In the genomic region with DNA sequence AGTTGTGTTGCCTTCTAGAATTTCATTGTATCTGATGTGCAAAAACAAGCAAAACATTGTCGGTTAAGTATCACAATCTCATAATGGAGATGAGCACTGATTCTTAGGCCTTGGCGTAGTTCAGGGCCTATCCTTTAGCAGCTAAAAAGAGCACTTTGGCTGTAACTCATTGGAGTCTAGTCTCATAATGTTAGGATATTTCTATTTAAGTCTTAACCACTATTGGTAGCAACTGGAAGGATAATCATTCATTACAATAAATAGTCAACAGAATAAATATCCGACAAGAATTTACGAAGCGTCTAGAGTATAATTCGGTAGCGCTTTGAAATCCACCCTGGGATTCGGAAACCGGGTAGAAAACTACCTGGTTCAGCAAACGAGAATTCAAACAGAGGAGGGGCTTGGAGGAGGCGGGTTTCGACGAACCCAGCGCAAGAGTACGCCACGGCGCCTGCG, we compare ENCODE assay signal across 8 cellular contexts. TPM values are rescaled to one million over a fixed set of nuclear protein-coding genes. Genes with fewer than 3 reads are reported as not detected.
DNase-seq lines count a peak whose midpoint lies in the region; ATAC-seq and TF ChIP-seq lines count a peak whose summit lies in the region.

No MANE protein-coding gene starts in this region.

- H3K27ac ChIP-seq in CD8-positive, alpha-beta T cell (ENCODE audit: low read depth, low read length) = peak overlapping the region; percentile 97
- H3K27ac ChIP-seq in ascending aorta (peak overlapping the region; percentile 98 to 99), iPS DF 6.9 (ENCODE audit: low read length) (no peak overlapping the region)

- H3K27me3 ChIP-seq in CD8-positive, alpha-beta T cell (ENCODE audit: insufficient read depth, low read length) = no peaks in the 10 kb centered on the region
- H3K27me3 ChIP-seq in ascending aorta (no peaks in the 10 kb centered on the region), iPS DF 6.9 (ENCODE audit: control insufficient read depth, insufficient read depth, low read length) (no peaks in the 10 kb centered on the region)

- no peaks in the 10 kb centered on the region for H3K27me3 Mint-ChIP-seq in CD8-positive, alpha-beta T cell (ENCODE audit: low read depth)

- WGBS in iPS DF 6.9 (ENCODE audit: insufficient coverage, insufficient read length) = no CpG with 5 or more reads among the region's 18 CpGs

- H3K4me1 Mint-ChIP-seq in CD8-positive, alpha-beta T cell (ENCODE audit: low read depth) = peaks cover 21% of the 10 kb centered on the region

- POLR2A ChIA-PET in CD8-positive, alpha-beta T cell (lab: Charles Lee) = interaction anchor here (0.9 to 2.1 kb wide), 3 partner anchors 175 to 570 kb away, joined by 3 to 11 read pairs (median 4); a partner anchor contains a TSS

- peak; percentile 71 to 90 (median 86) for DNase-seq in CD8-positive, alpha-beta T cell
- peak; percentile 81 for DNase-seq in SK-MEL-5 (ENCODE audit: low read depth, low spot score)
- peak; percentile 54 to 93 for DNase-seq in ascending aorta (ENCODE audit: low spot score in 2 of 2)
- DNase-seq in iPS DF 6.9 (ENCODE audit: low read depth, low spot score) = no peak
- peak; percentile 59 for DNase-seq in skeletal muscle cell (ENCODE audit: low read depth)
- no peak for DNase-seq in ecto neural progenitor cell (ENCODE audit: low spot score)

- no peaks in the 10 kb centered on the region for H3K36me3 Mint-ChIP-seq in CD8-positive, alpha-beta T cell

- intact Hi-C loops in CD8-positive, alpha-beta T cell (cut with DNase I, micrococcal nuclease) = loop anchor here (1.0 to 10.0 kb wide), 6 partner anchors 41 to 791 kb away; a partner anchor contains a TSS
- intact Hi-C loops in ascending aorta (cut with DNase I) = loop anchor here (1.0 to 10.0 kb wide), 6 partner anchors 51 to 619 kb away; a partner anchor contains a TSS

- H3K36me3 ChIP-seq in CD8-positive, alpha-beta T cell (ENCODE audit: insufficient read depth, low read length) = no peaks in the 10 kb centered on the region
- H3K36me3 ChIP-seq in ascending aorta (no peaks in the 10 kb centered on the region), iPS DF 6.9 (ENCODE audit: control insufficient read depth, insufficient read depth, low read length) (no peaks in the 10 kb centered on the region)

- no peaks in the 10 kb centered on the region for H3K9me3 Mint-ChIP-seq in CD8-positive, alpha-beta T cell

- peak; percentile 76 for ATAC-seq in CD8-positive, alpha-beta T cell
- ATAC-seq in GM18873 (IDR thresholded peaks at IDR 0.05; ENCODE audit: low FRiP score, unreplicated experiment) (peak; percentile 60), HG03103 (IDR thresholded peaks at IDR 0.05; ENCODE audit: low read depth, unreplicated experiment) (peak; percentile 52)

- CTCF ChIA-PET in CD8-positive, alpha-beta T cell (lab: Charles Lee) = interaction anchor here (2.2 kb wide), 1 partner anchor 389 kb away, joined by 7 read pairs; a partner anchor contains a TSS

- no peak overlapping the region for H3K27ac Mint-ChIP-seq in CD8-positive, alpha-beta T cell

- TF ChIP-seq CTCF in CD8-positive, alpha-beta T cell (IDR thresholded peaks at IDR 0.05) = no peak
- TF ChIP-seq CTCF in ascending aorta (IDR thresholded peaks at IDR 0.05) = no peak

- H3K4me1 ChIP-seq in CD8-positive, alpha-beta T cell (ENCODE audit: insufficient read depth, low read length) = peaks cover 22% of the 10 kb centered on the region
- peaks cover 3 to 15% of the 10 kb centered on the region in 2 donors for H3K4me1 ChIP-seq in ascending aorta
- H3K4me1 ChIP-seq in iPS DF 6.9 (ENCODE audit: control insufficient read depth, insufficient read depth, low read length) = peaks cover 2% of the 10 kb centered on the region; the same call in 1 of the 2 replicates

- H3K4me3 ChIP-seq in CD8-positive, alpha-beta T cell (ENCODE audit: low read depth, low read length) = peak overlapping the region; percentile 100
- H3K4me3 ChIP-seq in ascending aorta (peak overlapping the region; percentile 86 to 94), iPS DF 6.9 (ENCODE audit: low read length) (peak overlapping the region; percentile 94; the same call in 1 of the 2 replicates), skeletal muscle cell (ENCODE audit: low read depth, low read length) (peak overlapping the region; percentile 79)

- in situ Hi-C loops in SK-MEL-5 (cut with HindIII; ENCODE audit: low pct_unique_long_range_greater_than_20kb, low sequenced_read_pairs) = no loop called here

- H3K4me3 Mint-ChIP-seq in CD8-positive, alpha-beta T cell = no peak overlapping the region

- H3K9me3 ChIP-seq in CD8-positive, alpha-beta T cell (ENCODE audit: low read length) = no peaks in the 10 kb centered on the region
- H3K9me3 ChIP-seq in ascending aorta (no peaks in the 10 kb centered on the region), iPS DF 6.9 (ENCODE audit: control insufficient read depth, insufficient read depth, low read length) (no peaks in the 10 kb centered on the region)

RNA-seq across cellular contexts. Expression of a gene that starts 0.5 kb away (rescaled TPM):
- 10 to 100 TPM; 23.5 to 24.7 TPM for total RNA-seq in CD8-positive, alpha-beta T cell
- total RNA-seq in SK-MEL-5 (2014; rRNA removed; shearing (Covaris generic)) = 15.8 and 17.8 TPM in 2 replicates
- 11.1 and 12.7 TPM in 2 replicates for polyA plus RNA-seq in SK-MEL-5 (2015; cell fraction: cytosol; rRNA removed)
- 35.5 and 41.5 TPM in 2 replicates for polyA plus RNA-seq in SK-MEL-5 (2015; cell fraction: nucleus; rRNA removed)
- total RNA-seq in ascending aorta = 16.1 TPM

RNA-seq across cellular contexts. Expression of a gene that starts 57.9 kb away (rescaled TPM):
- 1 to 10 TPM; 4.9 to 6.9 TPM for total RNA-seq in CD8-positive, alpha-beta T cell
- 31.5 and 36.6 TPM in 2 replicates for total RNA-seq in SK-MEL-5 (2014; rRNA removed; shearing (Covaris generic))
- 24.6 and 25.3 TPM in 2 replicates for polyA plus RNA-seq in SK-MEL-5 (2015; cell fraction: cytosol; rRNA removed)
- 31.1 and 33.6 TPM in 2 replicates for polyA plus RNA-seq in SK-MEL-5 (2015; cell fraction: nucleus; rRNA removed)
- 28.9 TPM for total RNA-seq in ascending aorta

Comparison
In these comparisons a context has a peak if more than half of its experiments do, and no peak if none do; other contexts are left out.
1. DNase-seq: peak in CD8-positive, alpha-beta T cell (7 of 7), SK-MEL-5 (single experiment), ascending aorta (2 of 2) and skeletal muscle cell (single experiment); none in iPS DF 6.9 (single experiment) and ecto neural progenitor cell (single experiment).
2. Peak in every context shown above with its lines, with median percentiles within 50 percentile points of each other: ATAC-seq and H3K4me3 ChIP-seq.